In genomic region chr14:50348933-50349332, GRCh38 we compare ENCODE assay signal across 18 cellular contexts. TPM values are rescaled to one million over a fixed set of nuclear protein-coding genes. Genes with fewer than 3 reads are reported as not detected.
DNase-seq lines count a peak whose midpoint lies in the region; ATAC-seq, FAIRE-seq and TF ChIP-seq lines count a peak whose summit lies in the region.
"Had no signal": no experiment of that assay in that cellular context is flagged by ENCODE, and none has a peak within 500 bp of the region (broad histone marks: within the 10 kb centered on the region; RNA-seq: fewer than 3 reads in every experiment).

No MANE protein-coding gene starts in this region.

- H3K4me3 ChIP-seq in endothelial cell of umbilical vein (replicated peaks in 1 of 3; ENCODE audit: insufficient read depth in 1 of 3, low read depth in 1 of 3, low read length in 3 of 3), result no peak overlapping the region
- H3K4me3 ChIP-seq in sigmoid colon, result no peak overlapping the region
- H3K4me3 ChIP-seq: BLaER1 treated with 17β-estradiol and CSF1 and Interleukin-3, amounts not matched to agents 10 nM and 100 nM had no signal

- ATAC-seq in GM21515 (IDR thresholded peaks at IDR 0.05; ENCODE audit: unreplicated experiment) (no peak), T-cell (replicated peaks in 1 of 4) (no peak), GM21723 (IDR thresholded peaks at IDR 0.05; ENCODE audit: unreplicated experiment) (no peak)
- ATAC-seq: CD8-positive, alpha-beta T cell; HCT116 had no signal

- no peaks in the 10 kb centered on the region for H3K36me3 ChIP-seq in endothelial cell of umbilical vein (ENCODE audit: control insufficient read depth in 2 of 2, extremely low read depth in 1 of 2, insufficient read depth in 2 of 2, low read length in 2 of 2)
- H3K36me3 ChIP-seq in sigmoid colon, result no peaks in the 10 kb centered on the region
- H3K36me3 ChIP-seq: BLaER1 treated with 17β-estradiol and CSF1 and Interleukin-3, amounts not matched to agents 10 nM and 100 nM had no signal

- no peaks in the 10 kb centered on the region for H3K79me2 ChIP-seq in endothelial cell of umbilical vein (ENCODE audit: control insufficient read depth, insufficient read depth, low read length)

- no peak overlapping the region for H2AFZ ChIP-seq in endothelial cell of umbilical vein (ENCODE audit: low read depth, low read length)

- H3K27ac ChIP-seq in angular gyrus (ENCODE audit: low read depth, low read length), result peak overlapping the region; percentile 68
- no peak overlapping the region for H3K27ac ChIP-seq in endothelial cell of umbilical vein (ENCODE audit: insufficient read depth, low read depth, low read length)
- H3K27ac ChIP-seq in sigmoid colon, result peak overlapping the region in 3 of 4 donors; percentile 57 to 81 (median 80)
- H3K27ac ChIP-seq: BLaER1 treated with 17β-estradiol and CSF1 and Interleukin-3, amounts not matched to agents 10 nM and 100 nM; HL-60 had no signal

- dilution Hi-C loops in endothelial cell of umbilical vein (cut with MboI; ENCODE audit: extremely low pct_ligation_motif_present, low sequenced_read_pairs), result no loop called here

- no peak for TF ChIP-seq POLR2A in endothelial cell of umbilical vein (IDR thresholded peaks at IDR 0.05; ENCODE audit: low read depth, low read length)
- TF ChIP-seq POLR2A in sigmoid colon (IDR thresholded peaks at IDR 0.05), result no peak

- POLR2A ChIA-PET in endothelial cell of umbilical vein (lab: Charles Lee) (interaction anchor here (0.6 kb wide), 1 partner anchor 11 kb away, joined by 3 read pairs; no protein-coding TSS in a partner anchor), T-cell (lab: Charles Lee) (no interaction called here)

- no peaks in the 10 kb centered on the region for H4K20me1 ChIP-seq in endothelial cell of umbilical vein (replicated peaks; ENCODE audit: control insufficient read depth, extremely low read depth, insufficient read depth, low read length)
- H4K20me1 ChIP-seq: BLaER1 treated with 17β-estradiol and CSF1 and Interleukin-3, amounts not matched to agents 10 nM and 100 nM had no signal

- H3K9ac ChIP-seq in endothelial cell of umbilical vein (replicated peaks; ENCODE audit: extremely low read depth, insufficient read depth, low read length), result no peak overlapping the region
- H3K9ac ChIP-seq: BLaER1 treated with 17β-estradiol and CSF1 and Interleukin-3, amounts not matched to agents 10 nM and 100 nM had no signal

- H3K4me1 ChIP-seq in endothelial cell of umbilical vein (ENCODE audit: control insufficient read depth, extremely low read depth, insufficient read depth, low read length) (peaks cover 33% of the 10 kb centered on the region), sigmoid colon (peaks cover 0 to 86% (median 78%) of the 10 kb centered on the region in 4 donors)

- no peaks in the 10 kb centered on the region for H3K9me3 Mint-ChIP-seq in T-cell
- H3K9me3 Mint-ChIP-seq: CD8-positive, alpha-beta T cell; HFFc6 had no signal

- no peak overlapping the region for H3K4me3 Mint-ChIP-seq in T-cell
- H3K4me3 Mint-ChIP-seq: B cell; CD8-positive, alpha-beta T cell; HFFc6 had no signal

- no peaks in the 10 kb centered on the region for H3K27me3 ChIP-seq in endothelial cell of umbilical vein (ENCODE audit: control insufficient read depth in 2 of 2, insufficient read depth in 2 of 2, low read length in 2 of 2)
- H3K27me3 ChIP-seq in sigmoid colon, result no peaks in the 10 kb centered on the region
- H3K27me3 ChIP-seq: BLaER1 treated with 17β-estradiol and CSF1 and Interleukin-3, amounts not matched to agents 10 nM and 100 nM had no signal

- no peaks in the 10 kb centered on the region for H3K27me3 Mint-ChIP-seq in T-cell
- H3K27me3 Mint-ChIP-seq: B cell had no signal

- FAIRE-seq in endothelial cell of umbilical vein (lab: Jason Lieb, UNC), result no peak
- FAIRE-seq: G401.6, GM12891, GM19239 had no signal

- no TSS peak for BruUV-seq in endothelial cell of umbilical vein (replicated peaks; lab: Mats Ljungman, UMichigan)

- peaks cover 21% of the 10 kb centered on the region for H3K36me3 Mint-ChIP-seq in T-cell

- peaks cover 0 to 10% (median 10%) of the 10 kb centered on the region in 3 donors for H3K4me1 Mint-ChIP-seq in T-cell

- H3K27ac Mint-ChIP-seq in T-cell, result no peak overlapping the region
- H3K27ac Mint-ChIP-seq: B cell; CD8-positive, alpha-beta T cell had no signal

- DNase-seq in endothelial cell of umbilical vein (ENCODE audit: low read depth, low spot score) (peak; percentile 23), sigmoid colon (no peak), T-cell (no peak)
- DNase-seq in activated CD4-positive, alpha-beta T cell treated with anti-CD3 and anti-CD28 coated beads for 48 hours, result no peak
- DNase-seq: CD8-positive, alpha-beta T cell; GOT3; H7; HFFc6 had no signal

- H3K9me1 ChIP-seq in endothelial cell of umbilical vein (replicated peaks; ENCODE audit: control insufficient read depth, extremely low read depth, insufficient read depth, low read length), result no peaks in the 10 kb centered on the region

- TF ChIP-seq CTCF in endothelial cell of umbilical vein (IDR thresholded peaks at IDR 0.05; ENCODE audit: extremely low read depth in 1 of 2, insufficient read depth in 1 of 2, low read depth in 1 of 2, low read length in 2 of 2) (no peak), sigmoid colon (IDR thresholded peaks at IDR 0.05) (no peak)

- H3K9me3 ChIP-seq in endothelial cell of umbilical vein (replicated peaks; ENCODE audit: control insufficient read depth, insufficient read depth, low read length), result no peaks in the 10 kb centered on the region
- H3K9me3 ChIP-seq in sigmoid colon, result no peaks in the 10 kb centered on the region
- H3K9me3 ChIP-seq: BLaER1 treated with 17β-estradiol and CSF1 and Interleukin-3, amounts not matched to agents 10 nM and 100 nM had no signal

- intact Hi-C loops in endothelial cell of umbilical vein (cut with micrococcal nuclease), result no loop called here
- intact Hi-C loops in sigmoid colon (cut with DNase I), result loop anchor here (5.0 kb wide), 1 partner anchor 48 kb away; the partner anchor contains the start of gene CDKL1

- TF ChIP-seq EP300 in sigmoid colon (IDR thresholded peaks at IDR 0.05), result no peak

- H3K4me2 ChIP-seq in endothelial cell of umbilical vein (ENCODE audit: insufficient read depth, low read length), result no peak overlapping the region
- H3K4me2 ChIP-seq: BLaER1 treated with 17β-estradiol and CSF1 and Interleukin-3, amounts not matched to agents 10 nM and 100 nM had no signal

- CTCF ChIA-PET in endothelial cell of umbilical vein (lab: Charles Lee) (interaction anchor here (0.6 to 1.7 kb wide), 2 partner anchors 28 to 37 kb away, joined by 3 to 4 read pairs; partner anchors contain the start of gene DMAC2L), T-cell (lab: Charles Lee) (no interaction called here)

TF ChIP-seq in endothelial cell of umbilical vein, 7 proteins besides CTCF, POLR2A, EP300 and RAD21:
- TF ChIP-seq JUN (IDR thresholded peaks at IDR 0.05; ENCODE audit: borderline replicate concordance, insufficient read depth, insufficient read length, low read depth) (no peak), POLR2AphosphoS5 (IDR thresholded peaks at IDR 0.05; ENCODE audit: insufficient read depth, low read depth, low read length) (no peak), GATA2 (IDR thresholded peaks at IDR 0.05; ENCODE audit: insufficient read depth, insufficient read length, low read depth, low read length) (no peak), MAX (IDR thresholded peaks at IDR 0.05; ENCODE audit: insufficient read depth, insufficient read length) (no peak), MYC (IDR thresholded peaks at IDR 0.05; ENCODE audit: low read depth, low read length) (no peak)

RNA-seq across cellular contexts. Expression of gene DMAC2L, which starts 36.8 kb away (rescaled TPM):
- total RNA-seq in endothelial cell of umbilical vein (7.9 and 13.9 TPM in 2 replicates), sigmoid colon (10 to 100 TPM; 12.2 to 37.1 (median 28.5) TPM), T-cell (10 to 100 TPM; 14.9 to 20.5 (median 19.0) TPM)
- polyA plus RNA-seq in endothelial cell of umbilical vein (16.1 and 19.2 TPM in 2 replicates), sigmoid colon (10 to 100 TPM; 15.2 to 30.0 (median 19.4) TPM)
- polyA plus RNA-seq in endothelial cell of umbilical vein (2011; cell fraction: cytosol; rRNA removed), result 15.7 and 15.9 TPM in 2 replicates
- 11.9 and 15.9 TPM in 2 replicates for polyA plus RNA-seq in endothelial cell of umbilical vein (2011; cell fraction: nucleus; rRNA removed)
- 9.0 and 9.6 TPM in 2 replicates for polyA plus RNA-seq in endothelial cell of umbilical vein (2012)
- polyA minus RNA-seq in endothelial cell of umbilical vein, result 8.3 and 15.5 TPM in 2 replicates
- 6.1 TPM for polyA minus RNA-seq in endothelial cell of umbilical vein (2011; cell fraction: cytosol; rRNA and poly(A)+ RNA removed)
- polyA minus RNA-seq in endothelial cell of umbilical vein (2011; cell fraction: nucleus; rRNA and poly(A)+ RNA removed), result 10.9 and 17.3 TPM in 2 replicates

RNA-seq across cellular contexts. Expression of gene L2HGDH, which starts 36.9 kb away (rescaled TPM):
- total RNA-seq in endothelial cell of umbilical vein (5.3 and 5.4 TPM in 2 replicates), sigmoid colon (1 to 10 TPM; 2.7 to 6.3 (median 3.6) TPM), T-cell (1 to 10 TPM; 3.9 to 6.3 (median 4.4) TPM)
- polyA plus RNA-seq in endothelial cell of umbilical vein (2.1 and 2.5 TPM in 2 replicates), sigmoid colon (1 to 10 TPM; 3.6 to 6.7 (median 5.7) TPM)
- polyA plus RNA-seq in endothelial cell of umbilical vein (2011; cell fraction: cytosol; rRNA removed), result 2.5 TPM in 2 replicates
- polyA plus RNA-seq in endothelial cell of umbilical vein (2011; cell fraction: nucleus; rRNA removed), result 2.1 and 2.6 TPM in 2 replicates
- 3.6 and 4.0 TPM in 2 replicates for polyA plus RNA-seq in endothelial cell of umbilical vein (2012)
- polyA minus RNA-seq in endothelial cell of umbilical vein, result 2.1 and 2.4 TPM in 2 replicates
- polyA minus RNA-seq in endothelial cell of umbilical vein (2011; cell fraction: cytosol; rRNA and poly(A)+ RNA removed), result 11.7 TPM
- 4.0 and 4.7 TPM in 2 replicates for polyA minus RNA-seq in endothelial cell of umbilical vein (2011; cell fraction: nucleus; rRNA and poly(A)+ RNA removed)

RNA-seq across cellular contexts. Expression of gene CDKL1, which starts 47.7 kb away (rescaled TPM):
- 9.7 and 14.2 TPM in 2 replicates for total RNA-seq in endothelial cell of umbilical vein
- polyA plus RNA-seq in endothelial cell of umbilical vein, result 1.6 and 2.6 TPM in 2 replicates
- polyA plus RNA-seq in endothelial cell of umbilical vein (2011; cell fraction: cytosol; rRNA removed), result 2.0 and 2.9 TPM in 2 replicates
- polyA plus RNA-seq in endothelial cell of umbilical vein (2011; cell fraction: nucleus; rRNA removed), result 3.6 and 3.8 TPM in 2 replicates
- 4.2 and 9.2 TPM in 2 replicates for polyA plus RNA-seq in endothelial cell of umbilical vein (2012)
- 4.1 and 15.8 TPM in 2 replicates for polyA minus RNA-seq in endothelial cell of umbilical vein
- 4.8 TPM for polyA minus RNA-seq in endothelial cell of umbilical vein (2011; cell fraction: cytosol; rRNA and poly(A)+ RNA removed)
- polyA minus RNA-seq in endothelial cell of umbilical vein (2011; cell fraction: nucleus; rRNA and poly(A)+ RNA removed), result 8.3 and 19.3 TPM in 2 replicates
- 10 to 100 TPM; 39.8 to 91.8 (median 58.6) TPM for total RNA-seq in sigmoid colon
- 1 to 10 TPM; 4.2 to 6.4 (median 5.4) TPM for polyA plus RNA-seq in sigmoid colon
- total RNA-seq in T-cell, result 1 to 10 TPM; 4.6 to 7.7 (median 5.8) TPM
